ENCODE assay signal across 23 cellular contexts in the genomic region with DNA sequence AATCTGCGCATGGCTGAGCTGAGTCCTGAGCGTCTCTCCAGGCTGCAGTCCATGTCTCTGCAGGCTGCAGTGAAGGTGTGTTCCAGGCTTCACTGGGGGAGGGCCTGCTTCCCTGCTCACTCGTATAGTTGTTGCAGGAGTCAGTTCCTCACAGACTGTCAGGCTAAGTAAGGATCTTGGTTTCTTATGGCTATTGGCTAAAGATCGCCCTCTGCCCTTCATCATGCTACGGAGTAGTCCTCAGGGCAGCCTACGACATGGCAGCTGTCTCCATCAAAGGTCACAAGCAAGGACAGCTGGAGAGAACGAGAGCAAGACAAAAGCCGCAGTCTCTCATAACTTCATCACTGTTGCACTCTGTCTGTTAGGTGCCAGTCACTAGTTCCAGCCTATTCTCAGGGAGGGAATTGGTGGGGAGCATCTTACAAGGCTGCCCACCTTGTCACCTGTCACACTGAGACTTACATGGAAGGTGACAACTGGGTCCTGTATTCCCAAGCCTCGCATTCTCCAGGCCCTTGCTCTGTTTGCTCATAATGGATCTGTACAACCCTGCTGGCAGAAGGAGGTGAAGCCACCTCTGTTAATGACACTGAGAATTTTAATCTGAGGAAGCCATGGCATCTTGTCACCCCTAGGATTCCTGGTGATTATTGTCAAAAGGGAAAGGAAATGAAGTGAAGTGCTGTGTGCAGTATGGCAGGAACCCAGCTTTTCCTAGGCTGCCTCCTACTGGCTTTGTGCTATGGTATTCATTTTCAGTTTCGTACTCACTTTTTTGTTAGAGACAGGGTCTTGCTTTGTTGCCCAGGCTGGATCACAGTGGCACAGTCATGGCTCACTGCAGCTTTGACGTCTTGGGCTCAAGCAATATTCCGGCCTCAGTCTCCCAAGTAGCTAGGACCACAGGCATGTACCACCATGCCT. TPM values are rescaled to one million over a fixed set of nuclear protein-coding genes. Genes with fewer than 3 reads are reported as not detected.
DNase-seq lines count a peak whose midpoint lies in the region; ATAC-seq, FAIRE-seq and TF ChIP-seq lines count a peak whose summit lies in the region.
"Had no signal": no experiment of that assay in that cellular context is flagged by ENCODE, and none has a peak within 500 bp of the region (broad histone marks: within the 10 kb centered on the region; RNA-seq: fewer than 3 reads in every experiment).

No MANE protein-coding gene starts in this region.

- H3K9me3 ChIP-seq in A549 (no peaks in the 10 kb centered on the region), colonic mucosa (no peaks in the 10 kb centered on the region)

- POLR2A ChIA-PET in A549 (lab: Yijun Ruan, JAX), result no interaction called here

- no peak for TF ChIP-seq EP300 in A549 (IDR thresholded peaks at IDR 0.05)

- no peaks in the 10 kb centered on the region for H3K27me3 ChIP-seq in colonic mucosa

- no peaks in the 10 kb centered on the region for H3K36me3 ChIP-seq in colonic mucosa

- DNase-seq in A549 (ENCODE audit: low read depth in 1 of 2, low spot score in 1 of 2), result no peak
- peak; percentile 18 for DNase-seq in ELR (ENCODE audit: low read depth)
- peak; percentile 12 for DNase-seq in NCI-H69 (lab: John Stamatoyannopoulos, UW)
- DNase-seq in colonic mucosa, result peak; percentile 12
- DNase-seq in CD1c-positive myeloid dendritic cell (ENCODE audit: extremely low spot score), result no peak
- DNase-seq: activated CD8-positive, alpha-beta memory T cell treated with anti-CD3 and anti-CD28 coated beads for 24 hours; activated gamma-delta T cell; AML-193; central memory CD4-positive, alpha-beta T cell; DMS79 treated with DMSO at 0.1 percent for 48 hours; HCEC 1CT; left colon; natural killer cell; NCI-H1048; NCI-H446; retina; stimulated activated CD4-positive, alpha-beta T cell treated with anti-CD3 and anti-CD28 coated beads, Interleukin-4, amount 100 ng/mL, for 4 hours had no signal

- intact Hi-C loops in colonic mucosa (cut with DNase I), result no loop called here

- H3K4me3 ChIP-seq in A549, result no peak overlapping the region
- no peak overlapping the region for H3K4me3 ChIP-seq in colonic mucosa

- no peak for TF ChIP-seq POLR2A in A549 (IDR thresholded peaks at IDR 0.05; ENCODE audit: low read length)

- WGBS in A549 (ENCODE audit: missing lambda C conversion rate), result 80% methylated on average over 12 of the region's 12 CpGs

- no peak for FAIRE-seq in A549 (lab: Jason Lieb, UNC)
- FAIRE-seq: GM18507, RCC 7860 had no signal

- H3K4me1 ChIP-seq in A549 (no peaks in the 10 kb centered on the region), colonic mucosa (no peaks in the 10 kb centered on the region)

- ATAC-seq in A549, result peak; percentile 57 to 59
- no peak for ATAC-seq in HG03565 (IDR thresholded peaks at IDR 0.05; ENCODE audit: unreplicated experiment)
- ATAC-seq in GM21390 (IDR thresholded peaks at IDR 0.05; ENCODE audit: unreplicated experiment), result no peak
- ATAC-seq in HG02973 (IDR thresholded peaks at IDR 0.05; ENCODE audit: unreplicated experiment), result no peak
- ATAC-seq: left colon; natural killer cell; stimulated activated memory B cell treated with anti-CD40 and anti-IgM and Interleukin-4, amounts not matched to agents 10 μg/mL and 1 μg/mL and 100 μg/mL, for 72 hours had no signal

- no peak overlapping the region for H3K9ac ChIP-seq in colonic mucosa (ENCODE audit: low read depth in 2 of 2, low read length in 2 of 2)

- TF ChIP-seq RAD21 in A549 (conservative IDR thresholded peaks at IDR 0.05 in 1 of 2, IDR thresholded peaks at IDR 0.05 in 1 of 2), result no peak

- CTCF ChIA-PET in A549 (lab: Yijun Ruan, JAX), result interaction anchor here (0.5 to 2.1 kb wide), 13 partner anchors 9 to 307 kb away, joined by 3 to 9 read pairs (median 3); no protein-coding TSS in a partner anchor

- no peak for TF ChIP-seq CTCF in A549 (IDR thresholded peaks at IDR 0.05)
- TF ChIP-seq CTCF in colonic mucosa (IDR thresholded peaks at IDR 0.05), result no peak

- H3K4me2 ChIP-seq in A549, result no peak overlapping the region

- H3K27ac ChIP-seq in A549 (no peak overlapping the region), colonic mucosa (no peak overlapping the region)

TF ChIP-seq in A549, 52 proteins besides CTCF, POLR2A, EP300 and RAD21:
- TF ChIP-seq, protein P1, sequence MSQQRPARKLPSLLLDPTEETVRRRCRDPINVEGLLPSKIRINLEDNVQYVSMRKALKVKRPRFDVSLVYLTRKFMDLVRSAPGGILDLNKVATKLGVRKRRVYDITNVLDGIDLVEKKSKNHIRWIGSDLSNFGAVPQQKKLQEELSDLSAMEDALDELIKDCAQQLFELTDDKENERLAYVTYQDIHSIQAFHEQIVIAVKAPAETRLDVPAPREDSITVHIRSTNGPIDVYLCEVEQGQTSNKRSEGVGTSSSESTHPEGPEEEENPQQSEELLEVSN (IDR thresholded peaks at IDR 0.05; ENCODE audit: borderline replicate concordance, low read depth), result no peak
- TF ChIP-seq FOXS1 (CRISPR knock-in tag; IDR thresholded peaks at IDR 0.05) (no peak), TP53 (CRISPR knock-in tag; IDR thresholded peaks at IDR 0.05) (no peak), NR3C1 (IDR thresholded peaks at IDR 0.05) (no peak), SREBF2 (IDR thresholded peaks at IDR 0.05) (no peak), MYC (IDR thresholded peaks at IDR 0.05; ENCODE audit: borderline replicate concordance, low read length) (no peak), SMC3 (IDR thresholded peaks at IDR 0.05) (no peak), FOSB (CRISPR knock-in tag; IDR thresholded peaks at IDR 0.05) (no peak), CBX8 (IDR thresholded peaks at IDR 0.05) (no peak), ZFP36 (IDR thresholded peaks at IDR 0.05; ENCODE audit: borderline replicate concordance, partially characterized antibody) (no peak), ZSCAN20 (CRISPR knock-in tag; IDR thresholded peaks at IDR 0.05) (no peak), JUN (IDR thresholded peaks at IDR 0.05) (no peak)

RNA-seq across cellular contexts. Expression of a gene that starts 43.4 kb away (rescaled TPM):
- polyA plus RNA-seq in A549 (2011; rRNA removed) (26.0 and 30.0 TPM in 2 replicates), A549 (2017; fragmentation: RNase III; extraction: RNeasy Plus Mini Kit Qiagen cat#74134 plus additional on column Dnase treatment) (17.4 to 18.2 TPM (median 17.5 TPM) in 3 replicates)
- polyA plus RNA-seq in A549 (2012; cell fraction: cytosol; rRNA removed), result 11.3 and 13.8 TPM in 2 replicates
- polyA plus RNA-seq in A549 (2012; cell fraction: nucleus; rRNA removed), result 22.0 and 27.9 TPM in 2 replicates
- 19.6 and 24.8 TPM in 2 replicates for polyA minus RNA-seq in A549 (2011; rRNA and poly(A)+ RNA removed)
- 10 to 100 TPM; 24.9 to 38.9 TPM for total RNA-seq in colonic mucosa

RNA-seq across cellular contexts. Expression of a gene that starts 44.2 kb away (rescaled TPM):
- 348 and 412 TPM in 2 replicates for polyA plus RNA-seq in A549 (2011; rRNA removed)
- polyA plus RNA-seq in A549 (2012; cell fraction: cytosol; rRNA removed), result 457 and 705 TPM in 2 replicates
- 1,115 and 2,236 TPM in 2 replicates for polyA plus RNA-seq in A549 (2012; cell fraction: nucleus; rRNA removed)
- polyA plus RNA-seq in A549 (2017; fragmentation: RNase III; extraction: RNeasy Plus Mini Kit Qiagen cat#74134 plus additional on column Dnase treatment), result 338 to 342 TPM (median 340 TPM) in 3 replicates
- polyA minus RNA-seq in A549 (2011; rRNA and poly(A)+ RNA removed), result 111 and 119 TPM in 2 replicates
- 100 to 1,000 TPM; 163 to 300 TPM for total RNA-seq in colonic mucosa

RNA-seq across cellular contexts. Expression of a gene that starts 54.7 kb away (rescaled TPM):
- polyA plus RNA-seq in A549 (2011; rRNA removed), result 120 and 138 TPM in 2 replicates
- polyA plus RNA-seq in A549 (2012; cell fraction: cytosol; rRNA removed), result 59.6 and 69.2 TPM in 2 replicates
- 52.8 and 61.7 TPM in 2 replicates for polyA plus RNA-seq in A549 (2012; cell fraction: nucleus; rRNA removed)
- 64.6 to 67.2 TPM (median 64.9 TPM) in 3 replicates for polyA plus RNA-seq in A549 (2017; fragmentation: RNase III; extraction: RNeasy Plus Mini Kit Qiagen cat#74134 plus additional on column Dnase treatment)
- 22.2 and 33.0 TPM in 2 replicates for polyA minus RNA-seq in A549 (2011; rRNA and poly(A)+ RNA removed)
- 10 to 100 TPM; 21.7 to 29.7 TPM for total RNA-seq in colonic mucosa

RNA-seq across cellular contexts. Expression of a gene that starts 54.9 kb away (rescaled TPM):
- polyA plus RNA-seq in A549 (2011; rRNA removed) (17.5 and 23.0 TPM in 2 replicates), A549 (2017; fragmentation: RNase III; extraction: RNeasy Plus Mini Kit Qiagen cat#74134 plus additional on column Dnase treatment) (44.5 to 55.3 TPM (median 53.3 TPM) in 3 replicates)
- 29.8 and 31.6 TPM in 2 replicates for polyA plus RNA-seq in A549 (2012; cell fraction: cytosol; rRNA removed)
- polyA plus RNA-seq in A549 (2012; cell fraction: nucleus; rRNA removed), result 38.6 and 43.7 TPM in 2 replicates
- polyA minus RNA-seq in A549 (2011; rRNA and poly(A)+ RNA removed), result 16.0 and 23.1 TPM in 2 replicates
- total RNA-seq in colonic mucosa, result 10 to 100 TPM; 38.6 to 41.6 TPM

Comparison
In these comparisons a context has a peak if more than half of its experiments do, and no peak if none do; other contexts are left out.
1. ATAC-seq: peak in A549 (2 of 2); none in HG03565 (single experiment), GM21390 (single experiment) and HG02973 (single experiment).
2. DNase-seq: peak in ELR (single experiment), NCI-H69 (single experiment) and colonic mucosa (single experiment); none in A549 (0 of 2) and CD1c-positive myeloid dendritic cell (single experiment).